36 cellular contexts compared by ENCODE assay signal in genomic region chr10:34962866-34963265, GRCh38.
"Had no signal": no experiment of that assay in that cellular context is flagged by ENCODE, and none has a peak within 500 bp of the region (broad histone marks: within the 10 kb centered on the region; RNA-seq: fewer than 3 reads in every experiment).

No MANE protein-coding gene starts in this region.

- H3K4me3 Mint-ChIP-seq: activated CD4-positive, alpha-beta T cell treated with anti-CD3 and anti-CD28 coated beads for 36 hours; activated CD4-positive, alpha-beta T cell treated with anti-CD3 and anti-CD28 coated beads, Interleukin-2, amount 10 ng/mL, durations not matched to agents 7 days and 5 days; activated CD8-positive, alpha-beta T cell treated with anti-CD3 and anti-CD28 coated beads, Interleukin-2, amount 10 ng/mL, durations not matched to agents 7 days and 5 days; activated naive CD4-positive, alpha-beta T cell treated with anti-CD3 and anti-CD28 coated beads, Interleukin-2, amount 50 U/mL, for 24 hours; activated naive CD8-positive, alpha-beta T cell treated with anti-CD3 and anti-CD28 coated beads, Interleukin-2, amount 10 ng/mL, durations not matched to agents 7 days and 5 days; activated T-cell treated with anti-CD3 and anti-CD28 coated beads, Interleukin-2, amount 50 U/mL, for 24 hours; T-helper 1 cell treated with Interleukin-12 subunit alpha and Interleukin-12 subunit beta and Interleukin-4 antibody, amounts not matched to agents 30 μg/mL and 1 μg/mL, for 36 hours; T-helper 2 cell treated with Interferon-gamma antibody and Interleukin-4, amounts not matched to agents 5 μg/mL and 100 μg/mL, for 36 hours; WTC11 had no signal

- ATAC-seq: activated CD4-positive, alpha-beta T cell treated with anti-CD3 and anti-CD28 coated beads for 36 hours; activated CD4-positive, CD25-positive, alpha-beta regulatory T cell treated with anti-CD3 and anti-CD28 coated beads, Interleukin-2, amount 50 U/mL, for 24 hours; activated CD8-positive, alpha-beta T cell treated with anti-CD3 and anti-CD28 coated beads, Interleukin-2, amount 10 ng/mL, durations not matched to agents 7 days and 5 days; PC-3; WTC11 had no signal

- H3K4me1 Mint-ChIP-seq: activated CD4-positive, alpha-beta T cell treated with anti-CD3 and anti-CD28 coated beads for 36 hours; activated CD4-positive, alpha-beta T cell treated with anti-CD3 and anti-CD28 coated beads, Interleukin-2, amount 10 ng/mL, durations not matched to agents 7 days and 5 days; activated naive CD4-positive, alpha-beta T cell treated with anti-CD3 and anti-CD28 coated beads, Interleukin-2, amount 50 U/mL, for 24 hours; activated naive CD8-positive, alpha-beta T cell treated with anti-CD3 and anti-CD28 coated beads, Interleukin-2, amount 10 ng/mL, durations not matched to agents 7 days and 5 days had no signal

- H3K4me2 ChIP-seq: SK-N-SH had no signal

- H3K27ac Mint-ChIP-seq: activated CD4-positive, alpha-beta T cell treated with anti-CD3 and anti-CD28 coated beads for 36 hours; activated CD4-positive, alpha-beta T cell treated with anti-CD3 and anti-CD28 coated beads, Interleukin-2, amount 10 ng/mL, durations not matched to agents 7 days and 5 days; activated CD8-positive, alpha-beta T cell treated with anti-CD3 and anti-CD28 coated beads, Interleukin-2, amount 10 ng/mL, durations not matched to agents 7 days and 5 days; activated naive CD4-positive, alpha-beta T cell treated with anti-CD3 and anti-CD28 coated beads, Interleukin-2, amount 50 U/mL, for 24 hours; activated naive CD8-positive, alpha-beta T cell treated with anti-CD3 and anti-CD28 coated beads, Interleukin-2, amount 10 ng/mL, durations not matched to agents 7 days and 5 days; activated T-cell treated with anti-CD3 and anti-CD28 coated beads, Interleukin-2, amount 50 U/mL, for 24 hours; activated T-helper 2 cell treated with anti-CD3 and anti-CD28 coated beads, Interferon-gamma antibody, Interleukin-2, Interleukin-4, amounts not matched to agents 10 μg/mL and 5 μg/mL and 100 μg/mL, durations not matched to agents 14 hours and 24 hours and 36 hours; T-helper 1 cell treated with Interleukin-12 subunit alpha and Interleukin-12 subunit beta and Interleukin-4 antibody, amounts not matched to agents 30 μg/mL and 1 μg/mL, for 36 hours; T-helper 2 cell treated with Interferon-gamma antibody and Interleukin-4, amounts not matched to agents 5 μg/mL and 100 μg/mL, for 36 hours; WTC11 had no signal

- H3K4me1 ChIP-seq: Peyer's patch, SJSA1 had no signal

- H3K36me3 ChIP-seq: Peyer's patch, SJSA1 had no signal

- H3K27me3 Mint-ChIP-seq: activated CD4-positive, alpha-beta T cell treated with anti-CD3 and anti-CD28 coated beads for 36 hours; activated CD4-positive, alpha-beta T cell treated with anti-CD3 and anti-CD28 coated beads, Interleukin-2, amount 10 ng/mL, durations not matched to agents 7 days and 5 days; activated naive CD4-positive, alpha-beta T cell treated with anti-CD3 and anti-CD28 coated beads, Interleukin-2, amount 50 U/mL, for 24 hours; activated naive CD8-positive, alpha-beta T cell treated with anti-CD3 and anti-CD28 coated beads, Interleukin-2, amount 10 ng/mL, durations not matched to agents 7 days and 5 days; activated T-cell treated with anti-CD3 and anti-CD28 coated beads, Interleukin-2, amount 50 U/mL, for 24 hours had no signal

- H3K27me3 ChIP-seq: Peyer's patch, SJSA1 had no signal

- H3K4me3 ChIP-seq: Peyer's patch, SJSA1 had no signal

- H3K27ac ChIP-seq: Peyer's patch, SJSA1 had no signal

- H3K9me3 ChIP-seq: Peyer's patch, SJSA1, SK-N-SH had no signal

- H3K9ac ChIP-seq: SK-N-SH had no signal

- DNase-seq: activated CD4-positive, alpha-beta T cell treated with anti-CD3 and anti-CD28 coated beads for 36 hours; activated CD4-positive, alpha-beta T cell treated with anti-CD3 and anti-CD28 coated beads, Interleukin-2, amount 10 ng/mL, durations not matched to agents 7 days and 5 days; activated CD4-positive, alpha-beta T cell treated with anti-CD3 and anti-CD28 coated beads, Interleukin-2, amount 50 U/mL, for 48 hours; activated CD8-positive, alpha-beta T cell treated with anti-CD3 and anti-CD28 coated beads, Interleukin-2, amount 10 ng/mL, durations not matched to agents 7 days and 5 days; activated gamma-delta T cell; activated naive CD4-positive, alpha-beta T cell treated with Interleukin-2 at 50 U/mL for 16 hours; activated naive CD8-positive, alpha-beta T cell treated with anti-CD3 and anti-CD28 coated beads, Interleukin-2, amount 10 ng/mL, durations not matched to agents 7 days and 5 days; activated T-cell treated with anti-CD3 and anti-CD28 coated beads, Interleukin-2, amount 50 U/mL, for 24 hours; anterior cingulate cortex; cerebellar nuclear complex; Kasumi-1; KG1; MM.1S; MV-4-11; NCI-H1092; NCI-H1436 treated with DMSO at 0.1 percent for 48 hours; NCI-H187; NCI-H2029 treated with DMSO at 0.1 percent for 48 hours; NCI-H2107; NCI-H2171; NCI-H510A; NCI-H526; NCI-H748 treated with DMSO at 0.1 percent for 48 hours; NK-92 treated with Interleukin-12 subunit alpha and Interleukin-12 subunit beta, amount 100 ng/mL, for 24 hours; PC-3; Peyer's patch; RPMI8226; SHP77 treated with DMSO at 0.1 percent for 48 hours; SK-N-SH had no signal

- H3K9me3 Mint-ChIP-seq: activated CD4-positive, alpha-beta T cell treated with anti-CD3 and anti-CD28 coated beads, Interleukin-2, amount 10 ng/mL, durations not matched to agents 7 days and 5 days; activated naive CD4-positive, alpha-beta T cell treated with anti-CD3 and anti-CD28 coated beads, Interleukin-2, amount 50 U/mL, for 24 hours; activated naive CD8-positive, alpha-beta T cell treated with anti-CD3 and anti-CD28 coated beads, Interleukin-2, amount 10 ng/mL, durations not matched to agents 7 days and 5 days; activated T-cell treated with anti-CD3 and anti-CD28 coated beads, Interleukin-2, amount 50 U/mL, for 24 hours; activated T-helper 2 cell treated with anti-CD3 and anti-CD28 coated beads, Interferon-gamma antibody, Interleukin-2, Interleukin-4, amounts not matched to agents 10 μg/mL and 5 μg/mL and 100 μg/mL, durations not matched to agents 14 hours and 24 hours and 36 hours; T-helper 1 cell treated with Interleukin-12 subunit alpha and Interleukin-12 subunit beta and Interleukin-4 antibody, amounts not matched to agents 30 μg/mL and 1 μg/mL, for 36 hours; T-helper 2 cell treated with Interferon-gamma antibody and Interleukin-4, amounts not matched to agents 5 μg/mL and 100 μg/mL, for 36 hours; WTC11 had no signal
